31 cellular contexts compared by ENCODE assay signal in genomic region chr6:12661690-12662089, GRCh38.
"Had no signal": no experiment of that assay in that cellular context is flagged by ENCODE, and none has a peak within 500 bp of the region (broad histone marks: within the 10 kb centered on the region; RNA-seq: fewer than 3 reads in every experiment).

No MANE protein-coding gene starts in this region.

- ATAC-seq: naive thymus-derived CD8-positive, alpha-beta T cell; natural killer cell treated with Interleukin-12 subunit alpha and Interleukin-12 subunit beta and Interleukin-15 and Interleukin-18, amount 100 ng/mL, for 72 hours; psoas muscle; right cardiac atrium; sciatic nerve; stimulated activated memory B cell treated with anti-CD40 and anti-IgM and Interleukin-4, amounts not matched to agents 10 μg/mL and 1 μg/mL and 100 μg/mL, for 72 hours; stimulated activated naive CD8-positive, alpha-beta T cell treated with anti-CD3 and anti-CD28 coated beads, Interleukin-15, amount 100 ng/mL, for 72 hours; stimulated activated naive CD8-positive, alpha-beta T cell treated with anti-CD3 and anti-CD28 coated beads, Interleukin-15, Interleukin-2, amounts not matched to agents 100 U/mL and 50 U/mL, for 24 hours; upper lobe of right lung had no signal

- H3K9ac ChIP-seq: neural progenitor cell, parathyroid adenoma had no signal

- H3K4me3 Mint-ChIP-seq: naive thymus-derived CD8-positive, alpha-beta T cell; natural killer cell treated with Interleukin-12 subunit alpha and Interleukin-12 subunit beta and Interleukin-15 and Interleukin-18, amount 100 ng/mL, for 72 hours; neural progenitor cell; stimulated activated memory B cell treated with anti-CD40 and anti-IgM and Interleukin-4, amounts not matched to agents 10 μg/mL and 1 μg/mL and 100 μg/mL, for 72 hours; stimulated activated naive CD8-positive, alpha-beta T cell treated with anti-CD3 and anti-CD28 coated beads, Interleukin-15, amount 100 ng/mL, for 72 hours; type B pancreatic cell had no signal

- H3K36me3 Mint-ChIP-seq: naive thymus-derived CD8-positive, alpha-beta T cell; natural killer cell treated with Interleukin-12 subunit alpha and Interleukin-12 subunit beta and Interleukin-15 and Interleukin-18, amount 100 ng/mL, for 72 hours; neural progenitor cell; stimulated activated memory B cell treated with anti-CD40 and anti-IgM and Interleukin-4, amounts not matched to agents 10 μg/mL and 1 μg/mL and 100 μg/mL, for 72 hours; type B pancreatic cell had no signal

- DNase-seq: naive thymus-derived CD8-positive, alpha-beta T cell; occipital lobe; ovary; posterior cingulate gyrus; psoas muscle; right cardiac atrium; spleen; stimulated activated CD4-positive, alpha-beta T cell treated with anti-CD3 and anti-CD28 coated beads, Interleukin-12 subunit alpha, Interleukin-12 subunit beta, amount 100 ng/mL, for 4 hours; stimulated activated CD4-positive, alpha-beta T cell treated with anti-CD3 and anti-CD28 coated beads, Interleukin-1b, Interleukin-23, amount 100 ng/mL, for 48 hours; stimulated activated CD4-positive, alpha-beta T cell treated with anti-CD3 and anti-CD28 coated beads, Interleukin-4, amount 100 ng/mL, for 1 hour; stimulated activated CD4-positive, alpha-beta T cell treated with anti-CD3 and anti-CD28 coated beads, Interleukin-4, amount 100 ng/mL, for 4 hours; stimulated activated CD8-positive, alpha-beta memory T cell treated with anti-CD3 and anti-CD28 coated beads, Interleukin-4, amount 100 ng/mL, for 48 hours; stimulated activated naive CD4-positive, alpha-beta T cell; stimulated activated naive CD8-positive, alpha-beta T cell treated with anti-CD3 and anti-CD28 coated beads, Interleukin-15, amount 100 ng/mL, for 72 hours; stimulated activated naive CD8-positive, alpha-beta T cell treated with anti-CD3 and anti-CD28 coated beads, Interleukin-15, Interleukin-2, amounts not matched to agents 100 U/mL and 50 U/mL, for 24 hours; substantia nigra; testis; tibial artery; transverse colon; upper lobe of right lung; uterus had no signal

- H3K79me2 ChIP-seq: parathyroid adenoma had no signal

- H3K4me3 ChIP-seq: neural progenitor cell, ovary, psoas muscle, skin epidermis, smooth muscle cell, spleen, suprapubic skin, testis, tibial artery, transverse colon, upper lobe of right lung, uterus had no signal

- H3K9me3 ChIP-seq: ovary, psoas muscle, spleen, suprapubic skin, testis, tibial artery, transverse colon, upper lobe of right lung, uterus had no signal

- H3K27ac ChIP-seq: neural progenitor cell, ovary, parathyroid adenoma, psoas muscle, skin epidermis, spleen, suprapubic skin, testis, tibial artery, transverse colon, upper lobe of right lung, uterus had no signal

- H3K27ac Mint-ChIP-seq: naive thymus-derived CD8-positive, alpha-beta T cell; natural killer cell treated with Interleukin-12 subunit alpha and Interleukin-12 subunit beta and Interleukin-15 and Interleukin-18, amount 100 ng/mL, for 72 hours; neural progenitor cell; progenitor cell of endocrine pancreas; stimulated activated memory B cell treated with anti-CD40 and anti-IgM and Interleukin-4, amounts not matched to agents 10 μg/mL and 1 μg/mL and 100 μg/mL, for 72 hours; stimulated activated naive CD8-positive, alpha-beta T cell treated with anti-CD3 and anti-CD28 coated beads, Interleukin-15, amount 100 ng/mL, for 72 hours; type B pancreatic cell had no signal

- H3K9me3 Mint-ChIP-seq: natural killer cell treated with Interleukin-12 subunit alpha and Interleukin-12 subunit beta and Interleukin-15 and Interleukin-18, amount 100 ng/mL, for 72 hours; neural progenitor cell; stimulated activated memory B cell treated with anti-CD40 and anti-IgM and Interleukin-4, amounts not matched to agents 10 μg/mL and 1 μg/mL and 100 μg/mL, for 72 hours; stimulated activated naive CD8-positive, alpha-beta T cell treated with anti-CD3 and anti-CD28 coated beads, Interleukin-15, amount 100 ng/mL, for 72 hours had no signal

- H3K4me2 ChIP-seq: neural progenitor cell, smooth muscle cell had no signal

- H3K27me3 ChIP-seq: neural progenitor cell, ovary, testis, upper lobe of right lung, uterus had no signal

- H3K27me3 Mint-ChIP-seq: stimulated activated naive CD8-positive, alpha-beta T cell treated with anti-CD3 and anti-CD28 coated beads, Interleukin-15, amount 100 ng/mL, for 72 hours had no signal

- H2AFZ ChIP-seq: neural progenitor cell, parathyroid adenoma had no signal

- H3K36me3 ChIP-seq: neural progenitor cell, ovary, spleen, suprapubic skin, tibial artery, transverse colon, upper lobe of right lung, uterus had no signal

- H3K4me1 ChIP-seq: parathyroid adenoma, psoas muscle, spleen, suprapubic skin, testis, tibial artery, transverse colon, upper lobe of right lung, uterus had no signal

- H3K4me1 Mint-ChIP-seq: naive thymus-derived CD8-positive, alpha-beta T cell; stimulated activated memory B cell treated with anti-CD40 and anti-IgM and Interleukin-4, amounts not matched to agents 10 μg/mL and 1 μg/mL and 100 μg/mL, for 72 hours; stimulated activated naive CD8-positive, alpha-beta T cell treated with anti-CD3 and anti-CD28 coated beads, Interleukin-15, amount 100 ng/mL, for 72 hours had no signal
